In genomic region chr9:5269249-5269715, GRCh38 we compare ENCODE assay signal across 11 cellular contexts. TPM values are rescaled to one million over a fixed set of nuclear protein-coding genes. Genes with fewer than 3 reads are reported as not detected.
A peak's percentile ranks its signal among the peaks of the same experiment; 100 is the strongest.
DNase-seq lines count a peak whose midpoint lies in the region; ATAC-seq, FAIRE-seq and TF ChIP-seq lines count a peak whose summit lies in the region.
"Had no signal": no experiment of that assay in that cellular context is flagged by ENCODE, and none has a peak within 500 bp of the region (broad histone marks: within the 10 kb centered on the region; RNA-seq: fewer than 3 reads in every experiment).

No MANE protein-coding gene starts in this region.

- no peak overlapping the region for H3K4me3 ChIP-seq in A549
- no peak overlapping the region for H3K4me3 ChIP-seq in astrocyte of the spinal cord (ENCODE audit: low read depth, low read length)
- H3K4me3 ChIP-seq: skin epidermis had no signal

- POLR2A ChIA-PET in A549 (lab: Yijun Ruan, JAX) = interaction anchor here (0.7 kb wide), 1 partner anchor 574 kb away, joined by 4 read pairs; no protein-coding TSS in a partner anchor

- peak overlapping the region; percentile 45 for H3K4me2 ChIP-seq in A549

- TF ChIP-seq CTCF in A549 (IDR thresholded peaks at IDR 0.05) (no peak), astrocyte of the spinal cord (IDR thresholded peaks at IDR 0.05; ENCODE audit: low read depth, low read length) (no peak)

- H3K27ac ChIP-seq in A549 = no peak overlapping the region
- H3K27ac ChIP-seq: skin epidermis had no signal

- CTCF ChIA-PET in A549 (lab: Yijun Ruan, JAX) = interaction anchor here (1.0 to 3.7 kb wide), 4 partner anchors 9 to 331 kb away, joined by 3 to 16 read pairs (median 4); partner anchors contain the start of gene INSL6

- intact Hi-C loops in left colon (cut with DNase I, micrococcal nuclease) = no loop called here

- DNase-seq in A549 (ENCODE audit: low read depth in 1 of 2, low spot score in 1 of 2) = no peak
- DNase-seq in HTR-8/SVneo (ENCODE audit: insufficient read length, low spot score) = peak; percentile 66
- peak; percentile 58 for DNase-seq in astrocyte of the spinal cord (ENCODE audit: low read depth, low spot score)
- peak; percentile 78 for DNase-seq in iris pigment epithelial cell (ENCODE audit: low read depth)
- no peak for DNase-seq in GF-D8 (lab: John Stamatoyannopoulos, UW)
- DNase-seq in left colon = no peak
- DNase-seq: NCI-H748 treated with DMSO at 0.1 percent for 48 hours, T1000 had no signal

- WGBS in A549 (ENCODE audit: missing lambda C conversion rate) = 37% methylated on average over 6 of the region's 6 CpGs

- no peak for TF ChIP-seq RAD21 in A549 (conservative IDR thresholded peaks at IDR 0.05 in 1 of 2, IDR thresholded peaks at IDR 0.05 in 1 of 2)

- H3K9me3 ChIP-seq in A549 = no peaks in the 10 kb centered on the region

- ATAC-seq in A549 = peak in 1 of 2 experiments; percentile 42; a peak in 3 of 6 replicates
- ATAC-seq in GM18873 (IDR thresholded peaks at IDR 0.05; ENCODE audit: low FRiP score, unreplicated experiment) = no peak
- no peak for ATAC-seq in left colon
- no peak for ATAC-seq in HG02981 (IDR thresholded peaks at IDR 0.05; ENCODE audit: unreplicated experiment)

- no peak for TF ChIP-seq POLR2A in A549 (IDR thresholded peaks at IDR 0.05; ENCODE audit: low read length)

- H3K4me1 ChIP-seq in A549 = peaks cover 10% of the 10 kb centered on the region; the same call in 2 of the 3 replicates

- FAIRE-seq in A549 (lab: Jason Lieb, UNC) = peak; percentile 92
- no peak for FAIRE-seq in HTR-8/SVneo (lab: Jason Lieb, UNC)

- in situ Hi-C loops in astrocyte of the spinal cord (cut with HindIII; ENCODE audit: low sequenced_read_pairs) = no loop called here

- TF ChIP-seq EP300 in A549 (IDR thresholded peaks at IDR 0.05) = no peak

TF ChIP-seq in A549, 52 proteins besides CTCF, POLR2A, EP300 and RAD21:
- TF ChIP-seq TFCP2L1 (CRISPR knock-in tag; IDR thresholded peaks at IDR 0.05) (no peak), NFE2L2 (conservative IDR thresholded peaks at IDR 0.05; ENCODE audit: low read length) (no peak), KDM1A (IDR thresholded peaks at IDR 0.05; ENCODE audit: low read depth) (no peak), HOXB5 (CRISPR knock-in tag; IDR thresholded peaks at IDR 0.05) (no peak)
TF ChIP-seq in A549: peak in this region for 0.

RNA-seq across cellular contexts. Expression of gene RLN2, which starts 35.2 kb away (rescaled TPM):
- 1.3 and 1.5 TPM in 2 replicates for polyA plus RNA-seq in A549 (2011; rRNA removed)
- polyA plus RNA-seq in A549 (2012; cell fraction: cytosol; rRNA removed) = 0.14 and 0.19 TPM in 2 replicates
- polyA plus RNA-seq in A549 (2012; cell fraction: nucleus; rRNA removed) = 0.06 TPM in 1 of 2 replicates, not detected in the other
- 0.34 to 0.66 TPM (median 0.38 TPM) in 3 replicates for polyA plus RNA-seq in A549 (2017; fragmentation: RNase III; extraction: RNeasy Plus Mini Kit Qiagen cat#74134 plus additional on column Dnase treatment)
- not detected in 2 replicates for polyA minus RNA-seq in A549 (2011; rRNA and poly(A)+ RNA removed)
- total RNA-seq in left colon = under 1 TPM in 1 of 2 donors, not detected in 1; 0.28 TPM

RNA-seq across cellular contexts. Expression of gene INSL4, which starts 38.1 kb away (rescaled TPM):
- polyA plus RNA-seq in A549 (2011; rRNA removed) (54.0 and 77.5 TPM in 2 replicates), A549 (2017; fragmentation: RNase III; extraction: RNeasy Plus Mini Kit Qiagen cat#74134 plus additional on column Dnase treatment) (8.6 to 12.1 TPM (median 11.5 TPM) in 3 replicates)
- 11.3 and 12.9 TPM in 2 replicates for polyA plus RNA-seq in A549 (2012; cell fraction: cytosol; rRNA removed)
- 7.0 and 9.8 TPM in 2 replicates for polyA plus RNA-seq in A549 (2012; cell fraction: nucleus; rRNA removed)
- 16.8 and 18.1 TPM in 2 replicates for polyA minus RNA-seq in A549 (2011; rRNA and poly(A)+ RNA removed)
- not detected for total RNA-seq in left colon

Comparison
In these comparisons a context has a peak if more than half of its experiments do, and no peak if none do; other contexts are left out.
1. DNase-seq: peak in HTR-8/SVneo (single experiment), astrocyte of the spinal cord (single experiment) and iris pigment epithelial cell (single experiment); none in A549 (0 of 2), GF-D8 (single experiment) and left colon (0 of 2).